In the genomic region with DNA sequence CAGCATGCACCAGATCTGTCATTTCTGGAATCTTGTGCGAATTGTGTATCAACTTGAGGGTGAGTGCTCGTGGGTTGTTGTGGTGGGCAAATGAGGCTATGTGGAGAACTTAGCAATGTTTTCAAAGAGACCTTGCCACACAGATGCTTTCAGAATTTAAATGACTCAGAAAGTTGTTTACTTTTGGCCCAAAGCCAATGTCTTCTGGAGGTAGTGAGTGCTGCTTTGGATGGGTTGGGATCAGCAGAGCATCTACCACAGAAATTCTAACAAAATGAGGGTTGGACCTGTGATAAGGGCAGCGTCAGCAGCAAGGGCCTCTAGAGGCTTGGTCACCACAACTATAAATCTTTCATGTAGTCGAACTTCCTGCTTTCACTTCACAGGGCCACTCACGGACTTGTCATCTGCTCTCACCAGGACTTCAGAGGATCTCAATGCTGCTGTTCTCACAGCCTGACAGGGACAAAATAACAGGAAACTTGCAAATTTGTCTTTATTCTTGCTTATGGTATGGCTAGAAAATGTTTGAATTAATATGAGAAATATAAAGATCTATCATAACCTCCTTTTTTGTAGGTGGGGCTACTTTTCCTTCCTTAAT, we compare ENCODE assay signal across 9 cellular contexts.
A peak's percentile ranks its signal among the peaks of the same experiment; 100 is the strongest.
DNase-seq lines count a peak whose midpoint lies in the region; ATAC-seq and TF ChIP-seq lines count a peak whose summit lies in the region.
"Had no signal": no experiment of that assay in that cellular context is flagged by ENCODE, and none has a peak within 500 bp of the region (broad histone marks: within the 10 kb centered on the region; RNA-seq: fewer than 3 reads in every experiment).

No MANE protein-coding gene starts in this region.

- ATAC-seq in GM19351 (IDR thresholded peaks at IDR 0.05; ENCODE audit: unreplicated experiment) (peak; percentile 90), HG03139 (IDR thresholded peaks at IDR 0.05; ENCODE audit: unreplicated experiment) (peak; percentile 92), gastrocnemius medialis (peak; percentile 39 to 44)

- peak overlapping the region; percentile 48 for H3K4me2 ChIP-seq in OCI-LY3 (ENCODE audit: low read length)

- TF ChIP-seq CTCF in OCI-LY3 (IDR thresholded peaks at IDR 0.05; ENCODE audit: low read depth, low read length) (no peak), epithelial cell of esophagus (IDR thresholded peaks at IDR 0.05; ENCODE audit: insufficient read depth, low read depth, low read length, missing control alignments) (no peak), gastrocnemius medialis (IDR thresholded peaks at IDR 0.05 in 4 of 5, conservative IDR thresholded peaks at IDR 0.05 in 1 of 5) (no peak)

- H4K20me1 ChIP-seq in OCI-LY3 (ENCODE audit: insufficient read depth, low read length): no peaks in the 10 kb centered on the region

- intact Hi-C loops in gastrocnemius medialis (cut with DNase I; ENCODE audit: low total_unique reads): no loop called here

- H3K4me3 ChIP-seq in OCI-LY3 (ENCODE audit: low read length) (peak overlapping the region; percentile 12), epithelial cell of esophagus (ENCODE audit: low read length) (no peak overlapping the region), gastrocnemius medialis (no peak overlapping the region)

- DNase-seq in NCI-H1436 (lab: John Stamatoyannopoulos, UW) (peak; percentile 1), NCI-H1436 treated with DMSO at 0.1 percent for 48 hours (lab: John Stamatoyannopoulos, UW) (no peak), epithelial cell of esophagus (ENCODE audit: low read depth) (peak; percentile 80), gastrocnemius medialis (no peak), HuH-7.5 (ENCODE audit: low spot score) (no peak)

- H3K36me3 ChIP-seq in OCI-LY3 (replicated peaks; ENCODE audit: low read depth, low read length) (no peaks in the 10 kb centered on the region), gastrocnemius medialis (no peaks in the 10 kb centered on the region)

- in situ Hi-C loops in gastrocnemius medialis (cut with MboI; ENCODE audit: low sequenced_read_pairs in 4 of 4): no loop called here

- peak overlapping the region; percentile 13 for H3K9ac ChIP-seq in OCI-LY3 (ENCODE audit: low read length)

- H3K4me1 ChIP-seq in OCI-LY3 (ENCODE audit: low read length) (peaks cover 35% of the 10 kb centered on the region), gastrocnemius medialis (peaks cover 7 to 20% of the 10 kb centered on the region in 2 donors)

- H2AFZ ChIP-seq in OCI-LY3 (ENCODE audit: low read depth, low read length): peak overlapping the region; percentile 41; the same call in 1 of the 2 replicates

- no peaks in the 10 kb centered on the region for H3K79me2 ChIP-seq in OCI-LY3 (ENCODE audit: low read length)

- TF ChIP-seq POLR2A in gastrocnemius medialis (IDR thresholded peaks at IDR 0.05): no peak

- H3K27ac ChIP-seq in OCI-LY3 (ENCODE audit: low read length): peak overlapping the region; percentile 31
- H3K27ac ChIP-seq in gastrocnemius medialis: no peak overlapping the region
- H3K27ac ChIP-seq: 22Rv1 had no signal

- H3K27me3 ChIP-seq in OCI-LY3 (ENCODE audit: low read depth, low read length) (no peaks in the 10 kb centered on the region), gastrocnemius medialis (no peaks in the 10 kb centered on the region)

- H3K9me3 ChIP-seq in OCI-LY3 (ENCODE audit: insufficient read depth, low read length) (no peaks in the 10 kb centered on the region), gastrocnemius medialis (no peaks in the 10 kb centered on the region)

Comparison
In these comparisons a context has a peak if more than half of its experiments do, and no peak if none do; other contexts are left out.
1. DNase-seq: peak in NCI-H1436 (single experiment) and epithelial cell of esophagus (single experiment); none in NCI-H1436 treated with DMSO at 0.1 percent for 48 hours (single experiment), gastrocnemius medialis (0 of 2) and HuH-7.5 (single experiment).
2. ATAC-seq: peak in every context shown above with its lines; median percentile 92 in HG03139; 90 in GM19351; 42 in gastrocnemius medialis.